In genomic region chr1:30413606-30414005, GRCh38 we compare ENCODE assay signal across 17 cellular contexts.
DNase-seq lines count a peak whose midpoint lies in the region; ATAC-seq and TF ChIP-seq lines count a peak whose summit lies in the region.
"Had no signal": no experiment of that assay in that cellular context is flagged by ENCODE, and none has a peak within 500 bp of the region (broad histone marks: within the 10 kb centered on the region; RNA-seq: fewer than 3 reads in every experiment).

No MANE protein-coding gene starts in this region.

- no peaks in the 10 kb centered on the region for H3K4me1 Mint-ChIP-seq in activated naive CD8-positive, alpha-beta T cell treated with anti-CD3 and anti-CD28 coated beads, Interleukin-2, amount 10 ng/mL, durations not matched to agents 7 days and 5 days
- H3K4me1 Mint-ChIP-seq in activated naive CD8-positive, alpha-beta T cell treated with anti-CD3 and anti-CD28 coated beads, Interleukin-2, amount 50 U/mL, for 24 hours = no peaks in the 10 kb centered on the region
- H3K4me1 Mint-ChIP-seq: CD4-positive, alpha-beta memory T cell had no signal

- H3K9me3 ChIP-seq in vagina = no peaks in the 10 kb centered on the region
- H3K9me3 ChIP-seq: MG63 had no signal

- TF ChIP-seq POLR2A in vagina (IDR thresholded peaks at IDR 0.05) = no peak

- no peaks in the 10 kb centered on the region for H3K36me3 Mint-ChIP-seq in activated naive CD8-positive, alpha-beta T cell treated with anti-CD3 and anti-CD28 coated beads, Interleukin-2, amount 10 ng/mL, durations not matched to agents 7 days and 5 days
- H3K36me3 Mint-ChIP-seq in activated naive CD8-positive, alpha-beta T cell treated with anti-CD3 and anti-CD28 coated beads, Interleukin-2, amount 50 U/mL, for 24 hours (ENCODE audit: low read depth) = no peaks in the 10 kb centered on the region
- H3K36me3 Mint-ChIP-seq: CD4-positive, alpha-beta memory T cell had no signal

- DNase-seq in activated naive CD8-positive, alpha-beta T cell treated with anti-CD3 and anti-CD28 coated beads, Interleukin-2, amount 10 ng/mL, durations not matched to agents 7 days and 5 days = peak; percentile 8
- DNase-seq in activated naive CD8-positive, alpha-beta T cell treated with anti-CD3 and anti-CD28 coated beads, Interleukin-2, amount 50 U/mL, for 24 hours = no peak
- DNase-seq in coronary artery (ENCODE audit: low spot score) (peak; percentile 46), mesenteric fat pad (ENCODE audit: low spot score) (peak; percentile 84), vagina (ENCODE audit: extremely low spot score in 2 of 2) (peak; percentile 65 to 84), A172 (ENCODE audit: low spot score) (no peak), globus pallidus (ENCODE audit: low spot score) (no peak), omental fat pad (ENCODE audit: low spot score) (no peak)
- DNase-seq: CD4-positive, alpha-beta memory T cell; GF-D8; GOT3; KG1; MG63; NCI-H1105; NCI-H187; NCI-H774 had no signal

- H3K4me1 ChIP-seq in vagina = no peaks in the 10 kb centered on the region

- H3K27ac ChIP-seq in coronary artery (no peak overlapping the region), vagina (no peak overlapping the region)

- no peaks in the 10 kb centered on the region for H3K9me3 Mint-ChIP-seq in activated naive CD8-positive, alpha-beta T cell treated with anti-CD3 and anti-CD28 coated beads, Interleukin-2, amount 10 ng/mL, durations not matched to agents 7 days and 5 days
- H3K9me3 Mint-ChIP-seq in activated naive CD8-positive, alpha-beta T cell treated with anti-CD3 and anti-CD28 coated beads, Interleukin-2, amount 50 U/mL, for 24 hours = no peaks in the 10 kb centered on the region
- H3K9me3 Mint-ChIP-seq: CD4-positive, alpha-beta memory T cell had no signal

- no peaks in the 10 kb centered on the region for H3K27me3 ChIP-seq in vagina
- H3K27me3 ChIP-seq: MG63 had no signal

- POLR2A ChIA-PET in activated naive CD8-positive, alpha-beta T cell treated with anti-CD3 and anti-CD28 coated beads, Interleukin-2, amount 10 ng/mL, durations not matched to agents 7 days and 5 days (lab: Charles Lee) = no interaction called here

- no peak overlapping the region for H3K4me3 Mint-ChIP-seq in activated naive CD8-positive, alpha-beta T cell treated with anti-CD3 and anti-CD28 coated beads, Interleukin-2, amount 10 ng/mL, durations not matched to agents 7 days and 5 days
- H3K4me3 Mint-ChIP-seq in activated naive CD8-positive, alpha-beta T cell treated with anti-CD3 and anti-CD28 coated beads, Interleukin-2, amount 50 U/mL, for 24 hours = no peak overlapping the region
- H3K4me3 Mint-ChIP-seq: CD4-positive, alpha-beta memory T cell had no signal

- no peaks in the 10 kb centered on the region for H3K36me3 ChIP-seq in vagina
- H3K36me3 ChIP-seq: MG63 had no signal

- TF ChIP-seq CTCF in coronary artery (IDR thresholded peaks at IDR 0.05) (no peak), vagina (IDR thresholded peaks at IDR 0.05) (no peak), omental fat pad (IDR thresholded peaks at IDR 0.05) (no peak)

- ATAC-seq in activated naive CD8-positive, alpha-beta T cell treated with anti-CD3 and anti-CD28 coated beads, Interleukin-2, amount 10 ng/mL, durations not matched to agents 7 days and 5 days (ENCODE audit: low read depth) = no peak
- ATAC-seq in activated naive CD8-positive, alpha-beta T cell treated with anti-CD3 and anti-CD28 coated beads, Interleukin-2, amount 50 U/mL, for 24 hours = no peak
- no peak for ATAC-seq in omental fat pad (ENCODE audit: low FRiP score)
- ATAC-seq: Right ventricle myocardium inferior had no signal

- no peak overlapping the region for H3K27ac Mint-ChIP-seq in activated naive CD8-positive, alpha-beta T cell treated with anti-CD3 and anti-CD28 coated beads, Interleukin-2, amount 10 ng/mL, durations not matched to agents 7 days and 5 days
- no peak overlapping the region for H3K27ac Mint-ChIP-seq in activated naive CD8-positive, alpha-beta T cell treated with anti-CD3 and anti-CD28 coated beads, Interleukin-2, amount 50 U/mL, for 24 hours
- H3K27ac Mint-ChIP-seq: CD4-positive, alpha-beta memory T cell had no signal

- H3K4me3 ChIP-seq in coronary artery = no peak overlapping the region
- H3K4me3 ChIP-seq in vagina = no peak overlapping the region
- H3K4me3 ChIP-seq: MG63 had no signal

- no peaks in the 10 kb centered on the region for H3K27me3 Mint-ChIP-seq in activated naive CD8-positive, alpha-beta T cell treated with anti-CD3 and anti-CD28 coated beads, Interleukin-2, amount 10 ng/mL, durations not matched to agents 7 days and 5 days
- peaks cover 12% of the 10 kb centered on the region for H3K27me3 Mint-ChIP-seq in activated naive CD8-positive, alpha-beta T cell treated with anti-CD3 and anti-CD28 coated beads, Interleukin-2, amount 50 U/mL, for 24 hours

- intact Hi-C loops in vagina (cut with DNase I) = no loop called here

Comparison
In these comparisons a context has a peak if more than half of its experiments do, and no peak if none do; other contexts are left out.
1. DNase-seq: peak in activated naive CD8-positive, alpha-beta T cell treated with anti-CD3 and anti-CD28 coated beads, Interleukin-2, amount 10 ng/mL, durations not matched to agents 7 days and 5 days (single experiment), coronary artery (single experiment), mesenteric fat pad (single experiment) and vagina (2 of 2); none in activated naive CD8-positive, alpha-beta T cell treated with anti-CD3 and anti-CD28 coated beads, Interleukin-2, amount 50 U/mL, for 24 hours (single experiment), A172 (single experiment), globus pallidus (single experiment) and omental fat pad (single experiment).